10 cellular contexts compared by ENCODE assay signal in the genomic region with DNA sequence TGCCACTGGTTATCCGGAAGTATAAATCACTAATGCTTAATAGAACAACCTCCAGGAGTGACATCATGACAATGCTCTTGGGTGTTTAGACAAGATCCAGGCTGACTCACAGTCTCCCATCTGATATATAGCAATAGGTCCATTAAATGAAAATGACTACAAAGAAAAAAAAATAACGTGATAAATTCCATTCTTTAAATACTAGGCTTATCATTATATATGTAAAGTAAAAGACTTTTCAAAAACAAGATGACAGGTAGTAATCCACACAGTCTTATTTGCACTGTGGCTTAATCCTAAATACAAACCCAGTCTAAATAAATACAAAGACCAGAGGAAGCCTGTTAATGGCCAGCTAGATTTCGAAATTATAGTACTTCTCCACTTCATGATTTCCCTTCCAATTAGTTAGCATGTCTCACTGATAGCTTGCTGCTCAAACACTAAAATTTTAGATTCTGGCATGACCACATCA.
DNase-seq lines count a peak whose midpoint lies in the region; ATAC-seq and TF ChIP-seq lines count a peak whose summit lies in the region.
"Had no signal": no experiment of that assay in that cellular context is flagged by ENCODE, and none has a peak within 500 bp of the region (broad histone marks: within the 10 kb centered on the region; RNA-seq: fewer than 3 reads in every experiment).

No MANE protein-coding gene starts in this region.

- 43% methylated on average over 3 of the region's 3 CpGs for WGBS in liver

- H3K4me3 ChIP-seq in liver (ENCODE audit: low read depth in 1 of 3, low read length in 3 of 3) = no peak overlapping the region

- peak overlapping the region in 1 of 2 donors; percentile 4 for H3K27ac ChIP-seq in liver (ENCODE audit: low read depth in 1 of 2, low read length in 2 of 2)

- DNase-seq in GF-D8 (lab: John Stamatoyannopoulos, UW) (peak; percentile 23), NCI-H1092 treated with DMSO at 0.1 percent for 48 hours (lab: John Stamatoyannopoulos, UW) (peak; percentile 62), astrocyte of the hippocampus (ENCODE audit: low read depth, low spot score) (peak; percentile 7), NCI-H2171 treated with DMSO at 0.1 percent for 48 hours (lab: John Stamatoyannopoulos, UW) (no peak), midbrain (lab: John Stamatoyannopoulos, UW) (no peak), putamen (ENCODE audit: low spot score) (no peak)
- DNase-seq: activated naive CD4-positive, alpha-beta T cell treated with anti-CD3 and anti-CD28 coated beads, Interleukin-2, amount 50 U/mL, for 16 hours; NCI-H524 had no signal

- peak; percentile 18 to 26 for TF ChIP-seq RAD21 in liver (IDR thresholded peaks at IDR 0.05)

- no peak for ATAC-seq in GM18519 (IDR thresholded peaks at IDR 0.05; ENCODE audit: low FRiP score, unreplicated experiment)

- H3K9ac ChIP-seq in liver (ENCODE audit: low read depth in 1 of 2, low read length in 2 of 2) = no peak overlapping the region

- H3K4me1 ChIP-seq in liver (ENCODE audit: control insufficient read depth in 4 of 4, insufficient read depth in 4 of 4, low read length in 3 of 4) = peaks cover 7 to 11% (median 7%) of the 10 kb centered on the region in 4 donors

- TF ChIP-seq CTCF in liver (IDR thresholded peaks at IDR 0.05; ENCODE audit: low read depth, low read length, missing input control) = no peak

- peaks cover 0 to 1% (median 0%) of the 10 kb centered on the region in 4 donors for H3K36me3 ChIP-seq in liver (ENCODE audit: control insufficient read depth in 4 of 4, insufficient read depth in 3 of 4, low read depth in 1 of 4, low read length in 3 of 4)

- no peaks in the 10 kb centered on the region for H3K9me3 ChIP-seq in liver (ENCODE audit: control insufficient read depth in 4 of 4, low read length in 3 of 4)

- no peaks in the 10 kb centered on the region for H3K27me3 ChIP-seq in liver (ENCODE audit: control insufficient read depth in 4 of 4, insufficient read depth in 4 of 4, low read length in 3 of 4)

TF ChIP-seq in liver, 16 proteins besides CTCF, POLR2A, EP300 and RAD21:
- TF ChIP-seq NR2F2 (IDR thresholded peaks at IDR 0.05) (no peak), FOXA1 (IDR thresholded peaks at IDR 0.05) (no peak), EGR1 (IDR thresholded peaks at IDR 0.05; ENCODE audit: low read depth in 2 of 2) (no peak), SP1 (IDR thresholded peaks at IDR 0.05) (peak; percentile 19), RXRA (IDR thresholded peaks at IDR 0.05) (peak in 1 of 2 donors; percentile 28), GABPA (IDR thresholded peaks at IDR 0.05 in 1 of 2, conservative IDR thresholded peaks at IDR 0.05 in 1 of 2) (no peak), FOXA2 (IDR thresholded peaks at IDR 0.05) (peak; percentile 51), HNF4G (IDR thresholded peaks at IDR 0.05) (no peak), JUND (IDR thresholded peaks at IDR 0.05) (peak in 1 of 2 donors; percentile 32), TAF1 (conservative IDR thresholded peaks at IDR 0.05) (no peak), YY1 (IDR thresholded peaks at IDR 0.05) (peak; percentile 73), HNF4A (conservative IDR thresholded peaks at IDR 0.05) (peak; percentile 31 to 38)
- TF ChIP-seq, protein P1, sequence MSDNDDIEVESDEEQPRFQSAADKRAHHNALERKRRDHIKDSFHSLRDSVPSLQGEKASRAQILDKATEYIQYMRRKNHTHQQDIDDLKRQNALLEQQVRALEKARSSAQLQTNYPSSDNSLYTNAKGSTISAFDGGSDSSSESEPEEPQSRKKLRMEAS (IDR thresholded peaks at IDR 0.05) = peak; percentile 28
- TF ChIP-seq, protein P2, sequence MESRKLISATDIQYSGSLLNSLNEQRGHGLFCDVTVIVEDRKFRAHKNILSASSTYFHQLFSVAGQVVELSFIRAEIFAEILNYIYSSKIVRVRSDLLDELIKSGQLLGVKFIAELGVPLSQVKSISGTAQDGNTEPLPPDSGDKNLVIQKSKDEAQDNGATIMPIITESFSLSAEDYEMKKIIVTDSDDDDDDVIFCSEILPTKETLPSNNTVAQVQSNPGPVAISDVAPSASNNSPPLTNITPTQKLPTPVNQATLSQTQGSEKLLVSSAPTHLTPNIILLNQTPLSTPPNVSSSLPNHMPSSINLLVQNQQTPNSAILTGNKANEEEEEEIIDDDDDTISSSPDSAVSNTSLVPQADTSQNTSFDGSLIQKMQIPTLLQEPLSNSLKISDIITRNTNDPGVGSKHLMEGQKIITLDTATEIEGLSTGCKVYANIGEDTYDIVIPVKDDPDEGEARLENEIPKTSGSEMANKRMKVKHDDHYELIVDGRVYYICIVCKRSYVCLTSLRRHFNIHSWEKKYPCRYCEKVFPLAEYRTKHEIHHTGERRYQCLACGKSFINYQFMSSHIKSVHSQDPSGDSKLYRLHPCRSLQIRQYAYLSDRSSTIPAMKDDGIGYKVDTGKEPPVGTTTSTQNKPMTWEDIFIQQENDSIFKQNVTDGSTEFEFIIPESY (IDR thresholded peaks at IDR 0.05) = no peak
- TF ChIP-seq, protein P3, sequence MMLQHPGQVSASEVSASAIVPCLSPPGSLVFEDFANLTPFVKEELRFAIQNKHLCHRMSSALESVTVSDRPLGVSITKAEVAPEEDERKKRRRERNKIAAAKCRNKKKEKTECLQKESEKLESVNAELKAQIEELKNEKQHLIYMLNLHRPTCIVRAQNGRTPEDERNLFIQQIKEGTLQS (IDR thresholded peaks at IDR 0.05) = peak; percentile 17
- TF ChIP-seq, protein P4, sequence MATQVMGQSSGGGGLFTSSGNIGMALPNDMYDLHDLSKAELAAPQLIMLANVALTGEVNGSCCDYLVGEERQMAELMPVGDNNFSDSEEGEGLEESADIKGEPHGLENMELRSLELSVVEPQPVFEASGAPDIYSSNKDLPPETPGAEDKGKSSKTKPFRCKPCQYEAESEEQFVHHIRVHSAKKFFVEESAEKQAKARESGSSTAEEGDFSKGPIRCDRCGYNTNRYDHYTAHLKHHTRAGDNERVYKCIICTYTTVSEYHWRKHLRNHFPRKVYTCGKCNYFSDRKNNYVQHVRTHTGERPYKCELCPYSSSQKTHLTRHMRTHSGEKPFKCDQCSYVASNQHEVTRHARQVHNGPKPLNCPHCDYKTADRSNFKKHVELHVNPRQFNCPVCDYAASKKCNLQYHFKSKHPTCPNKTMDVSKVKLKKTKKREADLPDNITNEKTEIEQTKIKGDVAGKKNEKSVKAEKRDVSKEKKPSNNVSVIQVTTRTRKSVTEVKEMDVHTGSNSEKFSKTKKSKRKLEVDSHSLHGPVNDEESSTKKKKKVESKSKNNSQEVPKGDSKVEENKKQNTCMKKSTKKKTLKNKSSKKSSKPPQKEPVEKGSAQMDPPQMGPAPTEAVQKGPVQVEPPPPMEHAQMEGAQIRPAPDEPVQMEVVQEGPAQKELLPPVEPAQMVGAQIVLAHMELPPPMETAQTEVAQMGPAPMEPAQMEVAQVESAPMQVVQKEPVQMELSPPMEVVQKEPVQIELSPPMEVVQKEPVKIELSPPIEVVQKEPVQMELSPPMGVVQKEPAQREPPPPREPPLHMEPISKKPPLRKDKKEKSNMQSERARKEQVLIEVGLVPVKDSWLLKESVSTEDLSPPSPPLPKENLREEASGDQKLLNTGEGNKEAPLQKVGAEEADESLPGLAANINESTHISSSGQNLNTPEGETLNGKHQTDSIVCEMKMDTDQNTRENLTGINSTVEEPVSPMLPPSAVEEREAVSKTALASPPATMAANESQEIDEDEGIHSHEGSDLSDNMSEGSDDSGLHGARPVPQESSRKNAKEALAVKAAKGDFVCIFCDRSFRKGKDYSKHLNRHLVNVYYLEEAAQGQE (IDR thresholded peaks at IDR 0.05) = no peak

Comparison
In these comparisons a context has a peak if more than half of its experiments do, and no peak if none do; other contexts are left out.
1. DNase-seq: peak in GF-D8 (single experiment), NCI-H1092 treated with DMSO at 0.1 percent for 48 hours (single experiment) and astrocyte of the hippocampus (single experiment); none in NCI-H2171 treated with DMSO at 0.1 percent for 48 hours (single experiment), midbrain (single experiment) and putamen (single experiment).